9 cellular contexts compared by ENCODE assay signal in the genomic region with DNA sequence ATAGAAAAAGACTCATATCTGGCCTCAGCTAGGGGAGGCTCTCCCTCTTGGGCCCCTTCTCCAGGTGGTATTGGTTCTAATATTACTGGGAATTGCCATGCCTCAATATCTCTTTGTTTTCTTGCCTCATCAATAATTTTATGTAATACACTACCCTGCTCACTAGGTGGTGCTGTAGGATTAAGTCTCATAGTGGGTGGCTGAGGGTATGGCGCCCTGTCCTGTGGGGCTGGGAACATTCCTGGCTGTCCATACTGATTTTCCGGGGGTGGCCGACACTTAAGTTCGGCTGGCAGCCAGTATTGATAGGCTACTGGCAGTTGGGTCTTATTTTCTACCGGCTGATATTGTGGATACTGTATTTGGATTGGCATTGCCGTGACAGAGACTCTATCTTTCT. TPM values are rescaled to one million over a fixed set of nuclear protein-coding genes. Genes with fewer than 3 reads are reported as not detected.
DNase-seq lines count a peak whose midpoint lies in the region; ATAC-seq and TF ChIP-seq lines count a peak whose summit lies in the region.
"Had no signal": no experiment of that assay in that cellular context is flagged by ENCODE, and none has a peak within 500 bp of the region (broad histone marks: within the 10 kb centered on the region; RNA-seq: fewer than 3 reads in every experiment).

No MANE protein-coding gene starts in this region.

- no peaks in the 10 kb centered on the region for H3K9me2 ChIP-seq in MM.1S (replicated peaks; ENCODE audit: insufficient read depth, low read length)

- H3K79me2 ChIP-seq in MM.1S (ENCODE audit: low read length) (no peaks in the 10 kb centered on the region), osteoblast (ENCODE audit: insufficient read depth, low read length) (no peaks in the 10 kb centered on the region)

- 83 to 94% methylated on average over 6 of the region's 6 CpGs for WGBS in body of pancreas, 2 donors

- no peaks in the 10 kb centered on the region for H3F3A ChIP-seq in MM.1S (ENCODE audit: insufficient read depth, low read length)

- peak; percentile 69 for TF ChIP-seq CTCF in MM.1S (IDR thresholded peaks at IDR 0.05; ENCODE audit: low read length)
- peak in 6 of 7 experiments; percentile 22 to 61 (median 46) for TF ChIP-seq CTCF in body of pancreas (IDR thresholded peaks at IDR 0.05)
- peak; percentile 48 for TF ChIP-seq CTCF in osteoblast (IDR thresholded peaks at IDR 0.05; ENCODE audit: extremely low read depth, low read depth, low read length)

- H3K9me3 ChIP-seq in MM.1S (replicated peaks; ENCODE audit: insufficient read depth, low read length), result no peaks in the 10 kb centered on the region
- peaks cover 0 to 20% (median 4%) of the 10 kb centered on the region in 3 donors for H3K9me3 ChIP-seq in body of pancreas
- peaks cover 5% of the 10 kb centered on the region for H3K9me3 ChIP-seq in osteoblast (ENCODE audit: low read depth, low read length)
- H3K9me3 ChIP-seq: pancreas had no signal

- ATAC-seq in body of pancreas (no peak), HG03039 (IDR thresholded peaks at IDR 0.05; ENCODE audit: unreplicated experiment) (no peak), GM18861 (IDR thresholded peaks at IDR 0.05; ENCODE audit: unreplicated experiment) (no peak)

- H3K4me3 ChIP-seq in MM.1S (ENCODE audit: low read length) (no peak overlapping the region), body of pancreas (no peak overlapping the region), osteoblast (ENCODE audit: insufficient read depth, low read length) (no peak overlapping the region)
- H3K4me3 ChIP-seq: pancreas had no signal

- H3K36me3 ChIP-seq in MM.1S (replicated peaks; ENCODE audit: insufficient read depth, low read length) (peaks cover 22% of the 10 kb centered on the region), body of pancreas (replicated peaks in 1 of 2; ENCODE audit: insufficient read depth in 1 of 2, low read depth in 2 of 2) (peaks cover 22 to 36% of the 10 kb centered on the region in 2 donors), osteoblast (ENCODE audit: insufficient read depth, low read length) (peaks cover 53% of the 10 kb centered on the region)

- peak; percentile 1 for DNase-seq in NCI-H345 (lab: John Stamatoyannopoulos, UW)
- DNase-seq in NCI-H345 treated with DMSO at 0.1 percent for 48 hours (lab: John Stamatoyannopoulos, UW; ENCODE audit: unreplicated experiment), result no peak
- DNase-seq in MM.1S, result peak; percentile 25
- no peak for DNase-seq in body of pancreas
- DNase-seq in osteoblast (ENCODE audit: insufficient read length, low spot score, missing footprints), result no peak
- DNase-seq in T1000 (lab: John Stamatoyannopoulos, UW), result no peak
- DNase-seq: pancreas had no signal

- H3K4me1 ChIP-seq in MM.1S (ENCODE audit: low read length), result no peaks in the 10 kb centered on the region
- H3K4me1 ChIP-seq in body of pancreas, result no peaks in the 10 kb centered on the region
- H3K4me1 ChIP-seq in osteoblast (ENCODE audit: insufficient read depth, low read length), result no peaks in the 10 kb centered on the region
- H3K4me1 ChIP-seq: pancreas had no signal

- no peaks in the 10 kb centered on the region for H3K27me3 ChIP-seq in MM.1S (replicated peaks; ENCODE audit: insufficient read depth, low read length)
- no peaks in the 10 kb centered on the region for H3K27me3 ChIP-seq in body of pancreas
- H3K27me3 ChIP-seq in osteoblast (ENCODE audit: insufficient read depth, low read length), result no peaks in the 10 kb centered on the region
- H3K27me3 ChIP-seq: pancreas had no signal

- H3K4me2 ChIP-seq in MM.1S (ENCODE audit: low read depth, low read length) (no peak overlapping the region), osteoblast (ENCODE audit: insufficient read depth, low read length) (no peak overlapping the region)

- H3K9ac ChIP-seq in MM.1S (ENCODE audit: low read length), result no peak overlapping the region

- intact Hi-C loops in body of pancreas (cut with DNase I), result no loop called here

- H2AFZ ChIP-seq in MM.1S (ENCODE audit: low read length) (no peak overlapping the region), osteoblast (ENCODE audit: low read length) (no peak overlapping the region)

- H3K27ac ChIP-seq in MM.1S (ENCODE audit: low read length) (no peak overlapping the region), body of pancreas (no peak overlapping the region), osteoblast (ENCODE audit: low read depth, low read length) (no peak overlapping the region)
- H3K27ac ChIP-seq: pancreas had no signal

- H4K20me1 ChIP-seq in MM.1S (ENCODE audit: insufficient read depth, low read length), result no peaks in the 10 kb centered on the region
- H4K20me1 ChIP-seq in osteoblast (ENCODE audit: insufficient read depth, low read length), result peaks cover 4% of the 10 kb centered on the region

- no peak for TF ChIP-seq POLR2A in body of pancreas (IDR thresholded peaks at IDR 0.05)

RNA-seq across cellular contexts. Expression of gene TAS2R3, which starts 9.0 kb away (rescaled TPM):
- total RNA-seq in body of pancreas (1 to 10 TPM in 1 of 2 donors, not detected in 1; 2.6 TPM), osteoblast (1.4 and 3.2 TPM in 2 replicates)

RNA-seq across cellular contexts. Expression of gene SSBP1, which starts 16.8 kb away (rescaled TPM):
- total RNA-seq in body of pancreas, result 10 to 100 TPM; 32.6 to 52.9 TPM
- total RNA-seq in osteoblast, result 88.3 and 96.4 TPM in 2 replicates

RNA-seq across cellular contexts. Expression of gene TAS2R4, which starts 21.5 kb away (rescaled TPM):
- total RNA-seq in body of pancreas (1 to 10 TPM; 1.3 to 3.4 TPM), osteoblast (1.4 and 2.9 TPM in 2 replicates)

RNA-seq across cellular contexts. Expression of gene TAS2R5, which starts 35.1 kb away (rescaled TPM):
- 1 to 10 TPM in 1 of 2 donors, under 1 TPM in 1; 0.99 to 1.0 TPM for total RNA-seq in body of pancreas
- total RNA-seq in osteoblast, result 0.72 and 1.8 TPM in 2 replicates

RNA-seq across cellular contexts. Expression of gene WEE2, which starts 46.8 kb away (rescaled TPM):
- total RNA-seq in body of pancreas (not detected), osteoblast (not detected in 2 replicates)

Comparison
In these comparisons a context has a peak if more than half of its experiments do, and no peak if none do; other contexts are left out.
1. DNase-seq: peak in NCI-H345 (single experiment) and MM.1S (single experiment); none in NCI-H345 treated with DMSO at 0.1 percent for 48 hours (single experiment), body of pancreas (0 of 4), osteoblast (single experiment) and T1000 (single experiment).
2. Peak in every context shown above with its lines, with median percentiles within 50 percentile points of each other: CTCF ChIP-seq.